ENCODE assay signal across 1 cellular context in the genomic region with DNA sequence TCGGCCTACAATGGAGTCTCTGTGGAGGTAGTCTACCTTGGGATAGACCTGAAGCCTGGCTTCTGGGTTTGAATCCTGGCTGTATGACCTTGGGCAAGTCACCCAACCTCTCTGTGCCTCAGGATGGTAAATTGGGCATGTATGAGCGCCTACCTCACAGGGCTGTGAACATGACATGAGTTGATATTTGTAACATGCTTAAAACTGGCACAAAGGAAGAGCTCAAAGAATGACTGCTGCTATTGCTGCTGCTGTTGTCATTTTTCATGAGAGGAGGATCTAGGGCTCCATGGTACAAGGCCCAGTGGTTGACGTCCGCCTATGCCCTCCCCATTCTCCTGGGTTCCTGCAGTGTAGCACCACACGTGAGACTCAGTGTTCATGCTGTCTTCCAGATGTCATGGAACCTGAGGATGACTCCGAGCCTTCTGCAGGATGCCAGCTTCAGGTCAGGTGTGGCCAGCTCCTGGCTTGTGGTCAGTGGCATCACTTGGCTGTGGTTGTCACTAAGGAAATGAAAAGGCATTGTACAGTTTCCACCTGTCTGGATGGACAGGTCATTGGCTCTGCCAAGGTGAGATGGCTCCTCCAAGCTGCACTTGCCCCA.
TF ChIP-seq lines count a peak whose summit lies in the region.

No MANE protein-coding gene starts in this region.

TF ChIP-seq in H1, 55 proteins besides CTCF, POLR2A, EP300 and RAD21 (continued from another document):
- TF ChIP-seq POU5F1 (IDR thresholded peaks at IDR 0.05; ENCODE audit: low read depth, low read length), result no peak
